ENCODE assay signal across 9 cellular contexts in the genomic region with DNA sequence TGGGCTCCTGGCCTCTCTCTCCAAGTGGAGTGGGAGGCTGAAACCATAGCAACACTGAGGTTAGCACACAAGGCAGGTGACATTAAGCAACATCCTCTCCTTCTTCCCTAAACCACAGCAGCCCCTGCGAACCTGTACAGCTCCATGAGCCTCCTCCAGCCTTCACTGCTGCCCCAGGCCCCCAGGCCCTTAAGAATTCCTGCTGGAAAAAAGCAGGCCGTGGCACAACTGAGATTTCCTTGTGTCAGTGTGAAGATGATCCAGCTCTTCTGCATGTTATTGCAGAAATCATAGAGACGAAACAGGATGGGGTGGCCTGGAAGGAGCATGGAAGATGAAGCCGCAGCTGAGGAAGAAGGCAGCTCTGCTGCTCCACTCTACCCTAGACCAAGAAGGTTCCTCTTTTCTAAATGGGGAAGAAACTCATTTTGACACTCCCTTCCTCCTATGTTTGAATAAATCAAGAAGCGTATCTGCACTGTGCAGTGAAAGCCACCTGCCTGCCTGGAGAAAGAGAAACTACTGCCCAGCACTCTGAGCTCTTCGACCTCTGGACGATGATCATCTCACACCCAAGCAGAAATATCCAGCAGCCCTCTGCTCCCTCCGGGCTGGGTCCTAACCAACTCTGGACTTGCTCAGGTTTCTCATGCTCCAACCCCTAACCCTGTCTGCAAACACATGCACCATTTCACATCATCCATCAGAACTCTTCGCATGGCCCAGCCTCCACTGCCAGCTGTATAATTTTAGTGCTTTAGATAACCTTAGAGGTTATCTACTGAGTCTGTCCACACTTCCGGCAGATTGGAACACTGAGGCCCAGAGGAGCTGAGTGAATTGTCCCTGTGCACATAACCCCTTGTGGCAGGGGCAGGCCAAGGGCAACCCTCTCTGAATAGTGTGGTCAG. TPM values are rescaled to one million over a fixed set of nuclear protein-coding genes. Genes with fewer than 3 reads are reported as not detected.
DNase-seq lines count a peak whose midpoint lies in the region; ATAC-seq and TF ChIP-seq lines count a peak whose summit lies in the region.
"Had no signal": no experiment of that assay in that cellular context is flagged by ENCODE, and none has a peak within 500 bp of the region (broad histone marks: within the 10 kb centered on the region; RNA-seq: fewer than 3 reads in every experiment).

No MANE protein-coding gene starts in this region.

- H3K36me3 Mint-ChIP-seq in type B pancreatic cell: no peaks in the 10 kb centered on the region

- H3K9me3 Mint-ChIP-seq in type B pancreatic cell: peaks cover 5% of the 10 kb centered on the region

- ATAC-seq in GM18511 (IDR thresholded peaks at IDR 0.05; ENCODE audit: unreplicated experiment) (peak; percentile 90), HG02588 (IDR thresholded peaks at IDR 0.05; ENCODE audit: unreplicated experiment) (peak; percentile 91)

- H3K9me3 ChIP-seq in HAP-1: no peaks in the 10 kb centered on the region
- H3K9me3 ChIP-seq: ascending aorta had no signal

- H3K4me3 ChIP-seq in HAP-1: no peak overlapping the region
- H3K4me3 ChIP-seq: ascending aorta had no signal

- no peaks in the 10 kb centered on the region for H3K36me3 ChIP-seq in HAP-1 (replicated peaks)
- H3K36me3 ChIP-seq: ascending aorta had no signal

- H3K4me1 ChIP-seq in HAP-1: no peaks in the 10 kb centered on the region
- H3K4me1 ChIP-seq: ascending aorta had no signal

- no peak for TF ChIP-seq CTCF in type B pancreatic cell (conservative IDR thresholded peaks at IDR 0.05)

- H3K4me1 Mint-ChIP-seq in type B pancreatic cell (ENCODE audit: unreplicated experiment): peaks cover 4% of the 10 kb centered on the region

- H3K27ac Mint-ChIP-seq in type B pancreatic cell: no peak overlapping the region

- H3K27me3 Mint-ChIP-seq in type B pancreatic cell: no peaks in the 10 kb centered on the region

- peaks cover 6% of the 10 kb centered on the region; the same call in 1 of the 2 replicates for H3K27me3 ChIP-seq in HAP-1 (ENCODE audit: low read depth)
- H3K27me3 ChIP-seq: ascending aorta had no signal

- DNase-seq in NAMALWA (ENCODE audit: low spot score) (peak; percentile 85), medulla oblongata (ENCODE audit: extremely low spot score) (peak; percentile 64), NCI-H1092 treated with DMSO at 0.1 percent for 48 hours (lab: John Stamatoyannopoulos, UW) (no peak), HAP-1 (ENCODE audit: low spot score in 2 of 2) (no peak), type B pancreatic cell (ENCODE audit: extremely low spot score, unreplicated experiment) (no peak)
- no peak for DNase-seq in effector CD4-positive, alpha-beta T cell

- in situ Hi-C loops in HAP-1 (cut with MboI; ENCODE audit: low sequenced_read_pairs): no loop called here

- H3K4me3 Mint-ChIP-seq in type B pancreatic cell: no peak overlapping the region

RNA-seq across cellular contexts. Expression of gene SH3BP5L, which starts 20.7 kb away (rescaled TPM):
- 33.4 and 33.7 TPM in 2 replicates for total RNA-seq in type B pancreatic cell (ENCODE audit: low replicate concordance)

RNA-seq across cellular contexts. Expression of gene ZNF672, which starts 33.0 kb away (rescaled TPM):
- 33.0 and 35.0 TPM in 2 replicates for total RNA-seq in type B pancreatic cell (ENCODE audit: low replicate concordance)

RNA-seq across cellular contexts. Expression of gene LYPD8, which starts 49.5 kb away (rescaled TPM):
- total RNA-seq in type B pancreatic cell (ENCODE audit: low replicate concordance): not detected in 2 replicates
- total RNA-seq: ascending aorta had no signal

RNA-seq across cellular contexts. Expression of gene ZNF692, which starts 53.9 kb away (rescaled TPM):
- total RNA-seq in type B pancreatic cell (ENCODE audit: low replicate concordance): 55.0 and 73.0 TPM in 2 replicates

Comparison
In these comparisons a context has a peak if more than half of its experiments do, and no peak if none do; other contexts are left out.
1. DNase-seq: peak in NAMALWA (single experiment) and medulla oblongata (single experiment); none in NCI-H1092 treated with DMSO at 0.1 percent for 48 hours (single experiment), HAP-1 (0 of 2), effector CD4-positive, alpha-beta T cell (single experiment) and type B pancreatic cell (single experiment).